17 cellular contexts compared by ENCODE assay signal in the genomic region with DNA sequence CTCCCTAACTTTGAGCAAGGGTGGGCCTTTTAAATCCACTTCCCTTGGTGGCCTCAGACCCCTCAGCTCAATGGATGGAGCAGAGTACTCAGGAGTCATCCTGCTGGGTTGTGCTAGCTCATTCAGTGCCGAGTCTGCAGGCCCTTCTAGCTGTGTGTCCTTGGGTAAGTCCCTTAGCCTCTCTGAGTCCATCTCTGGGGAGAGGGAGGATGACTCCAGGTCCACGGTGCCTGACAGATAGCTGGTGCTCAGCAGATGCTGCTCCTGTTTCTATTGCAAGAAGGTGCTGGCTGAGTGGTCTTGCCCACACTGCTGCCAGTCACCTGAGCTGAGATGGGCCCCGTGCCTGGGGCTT.
"Had no signal": no experiment of that assay in that cellular context is flagged by ENCODE, and none has a peak within 500 bp of the region (broad histone marks: within the 10 kb centered on the region; RNA-seq: fewer than 3 reads in every experiment).

No MANE protein-coding gene starts in this region.

- H3K36me3 ChIP-seq: right atrium auricular region had no signal

- H3K9me3 Mint-ChIP-seq: memory B cell; natural killer cell treated with Interleukin-12 subunit alpha and Interleukin-12 subunit beta and Interleukin-15 and Interleukin-18, amount 100 ng/mL, for 72 hours; type B pancreatic cell had no signal

- H3K4me3 ChIP-seq: esophagus squamous epithelium, left ventricle myocardium inferior, mucosa of descending colon, right atrium auricular region, skin epidermis had no signal

- H3K27ac Mint-ChIP-seq: activated T-helper 17 cell treated with anti-CD3 and anti-CD28 coated beads, Interleukin-2, amount 50 U/mL, for 72 hours; memory B cell; natural killer cell treated with Interleukin-12 subunit alpha and Interleukin-12 subunit beta and Interleukin-15 and Interleukin-18, amount 100 ng/mL, for 72 hours; type B pancreatic cell had no signal

- H3K9me3 ChIP-seq: esophagus squamous epithelium, left ventricle myocardium inferior, mucosa of descending colon, right atrium auricular region had no signal

- H3K36me3 Mint-ChIP-seq: natural killer cell treated with Interleukin-12 subunit alpha and Interleukin-12 subunit beta and Interleukin-15 and Interleukin-18, amount 100 ng/mL, for 72 hours; type B pancreatic cell had no signal

- H3K27me3 ChIP-seq: esophagus squamous epithelium, right atrium auricular region had no signal

- H3K27me3 Mint-ChIP-seq: activated T-helper 17 cell treated with anti-CD3 and anti-CD28 coated beads, Interleukin-2, amount 50 U/mL, for 72 hours; memory B cell; natural killer cell treated with Interleukin-12 subunit alpha and Interleukin-12 subunit beta and Interleukin-15 and Interleukin-18, amount 100 ng/mL, for 72 hours; type B pancreatic cell had no signal

- H3K27ac ChIP-seq: left ventricle myocardium inferior, right atrium auricular region had no signal

- DNase-seq: activated CD4-positive, alpha-beta T cell treated with anti-CD3 and anti-CD28 coated beads for 4 hours; activated naive CD4-positive, alpha-beta T cell treated with Interleukin-2 at 50 U/mL for 16 hours; esophagus squamous epithelium; hippocampal formation; left ventricle myocardium inferior; mucosa of descending colon; nucleus accumbens; posterior cingulate gyrus; stimulated activated CD4-positive, alpha-beta T cell treated with anti-CD3 and anti-CD28 coated beads, Interleukin-4, amount 100 ng/mL, for 24 hours; stimulated activated naive CD4-positive, alpha-beta T cell; T-helper 2 cell had no signal

- ATAC-seq: activated T-helper 17 cell treated with anti-CD3 and anti-CD28 coated beads, Interleukin-2, amount 50 U/mL, for 72 hours; mucosa of descending colon; natural killer cell treated with Interleukin-12 subunit alpha and Interleukin-12 subunit beta and Interleukin-15 and Interleukin-18, amount 100 ng/mL, for 72 hours had no signal

- H3K4me3 Mint-ChIP-seq: activated T-helper 17 cell treated with anti-CD3 and anti-CD28 coated beads, Interleukin-2, amount 50 U/mL, for 72 hours; memory B cell; natural killer cell treated with Interleukin-12 subunit alpha and Interleukin-12 subunit beta and Interleukin-15 and Interleukin-18, amount 100 ng/mL, for 72 hours; type B pancreatic cell had no signal
